In genomic region chr2:239066597-239066996, GRCh38 we compare ENCODE assay signal across 9 cellular contexts.
"Had no signal": no experiment of that assay in that cellular context is flagged by ENCODE, and none has a peak within 500 bp of the region (broad histone marks: within the 10 kb centered on the region; RNA-seq: fewer than 3 reads in every experiment).

No MANE protein-coding gene starts in this region.

- H3K4me3 ChIP-seq: GM23248, HAP-1, K562 had no signal

- H3K4me3 Mint-ChIP-seq: HFFc6 had no signal

- DNase-seq: GM23248, GOT3, HFFc6, IMR-90, KG1 had no signal

- H3K27ac Mint-ChIP-seq: HFFc6 had no signal

- H3K36me3 ChIP-seq: HAP-1 had no signal

- H3K4me1 ChIP-seq: HAP-1 had no signal

- H3K9ac ChIP-seq: GM23248 had no signal

- H3K27ac ChIP-seq: GM23248, HL-60 had no signal

- H2AFZ ChIP-seq: GM23248 had no signal

- ATAC-seq: HCT116, K562 had no signal

- H3K9me3 ChIP-seq: HAP-1 had no signal

- FAIRE-seq: K562 had no signal
